Comparison of ENCODE assay signal across 13 cellular contexts in genomic region chr3:128366652-128367051, GRCh38.
"Had no signal": no experiment of that assay in that cellular context is flagged by ENCODE, and none has a peak within 500 bp of the region (broad histone marks: within the 10 kb centered on the region; RNA-seq: fewer than 3 reads in every experiment).

No MANE protein-coding gene starts in this region.

- H3K4me3 Mint-ChIP-seq: activated naive CD8-positive, alpha-beta T cell treated with anti-CD3 and anti-CD28 coated beads, Interleukin-2, amount 50 U/mL, for 24 hours; nephron progenitor cell had no signal

- DNase-seq: activated CD4-positive, alpha-beta T cell treated with anti-CD3 and anti-CD28 coated beads, Interleukin-2, amount 50 U/mL, for 4 hours; activated CD4-positive, CD25-positive, alpha-beta regulatory T cell treated with anti-CD3 and anti-CD28 coated beads, Interleukin-2, amount 50 U/mL, for 72 hours; activated naive CD4-positive, alpha-beta T cell; activated naive CD8-positive, alpha-beta T cell treated with anti-CD3 and anti-CD28 coated beads, Interleukin-2, amount 50 U/mL, for 24 hours; nephron progenitor cell; occipital lobe; upper lobe of right lung had no signal

- H3K9me3 ChIP-seq: breast epithelium, spleen, thoracic aorta, upper lobe of right lung had no signal

- H3K36me3 ChIP-seq: breast epithelium, thoracic aorta, upper lobe of right lung had no signal

- H3K27me3 ChIP-seq: breast epithelium, dorsolateral prefrontal cortex, spleen, upper lobe of right lung had no signal

- H3K4me1 ChIP-seq: breast epithelium had no signal

- ATAC-seq: activated naive CD8-positive, alpha-beta T cell treated with anti-CD3 and anti-CD28 coated beads, Interleukin-2, amount 50 U/mL, for 24 hours; esophagus mucosa; upper lobe of right lung had no signal

- H3K27ac ChIP-seq: breast epithelium, dorsolateral prefrontal cortex, spleen, thoracic aorta, upper lobe of right lung had no signal

- H3K4me3 ChIP-seq: breast epithelium, dorsolateral prefrontal cortex, spleen, thoracic aorta, upper lobe of right lung had no signal

- H3K27me3 Mint-ChIP-seq: activated naive CD8-positive, alpha-beta T cell treated with anti-CD3 and anti-CD28 coated beads, Interleukin-2, amount 50 U/mL, for 24 hours had no signal

- H3K9me3 Mint-ChIP-seq: activated naive CD8-positive, alpha-beta T cell treated with anti-CD3 and anti-CD28 coated beads, Interleukin-2, amount 50 U/mL, for 24 hours; nephron progenitor cell had no signal

- H3K27ac Mint-ChIP-seq: nephron progenitor cell, progenitor cell of endocrine pancreas had no signal
